Comparison of ENCODE assay signal across 9 cellular contexts in the genomic region with DNA sequence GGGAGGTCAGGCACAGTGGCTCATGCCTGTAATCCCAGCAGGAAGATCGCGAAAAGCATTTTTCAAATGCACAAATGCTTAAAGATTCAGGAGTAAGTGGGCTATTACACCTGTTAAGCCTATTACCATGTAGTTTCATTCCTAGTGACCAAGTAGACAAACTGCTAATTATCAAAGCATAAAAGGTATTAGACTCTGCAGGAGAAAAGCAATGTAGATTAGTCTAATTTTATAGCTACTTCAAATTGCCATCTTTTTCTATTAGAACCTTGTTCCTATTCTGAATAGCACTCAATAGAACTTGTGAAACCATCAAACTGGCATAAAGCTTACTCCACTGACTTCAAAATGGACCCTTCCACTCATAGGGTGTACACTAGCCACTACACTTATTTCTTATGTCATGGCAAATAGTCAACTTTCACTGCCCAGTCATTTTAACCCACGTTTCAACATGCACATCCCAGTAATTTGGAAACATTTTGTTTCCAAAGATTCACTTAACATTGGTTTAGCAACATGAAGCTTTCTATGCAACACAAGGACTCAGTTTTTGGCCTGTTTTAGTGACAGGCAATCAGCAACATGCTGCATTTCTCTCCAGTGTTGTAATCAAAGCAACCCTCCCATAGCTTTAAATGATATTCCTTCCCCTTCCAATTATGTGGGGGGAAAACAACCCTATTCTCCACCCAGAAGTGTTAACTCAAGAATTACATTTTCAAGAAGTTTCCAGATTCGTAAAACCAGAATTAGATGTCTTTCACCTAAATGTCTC. TPM values are rescaled to one million over a fixed set of nuclear protein-coding genes. Genes with fewer than 3 reads are reported as not detected.
DNase-seq lines count a peak whose midpoint lies in the region; ATAC-seq, FAIRE-seq and TF ChIP-seq lines count a peak whose summit lies in the region.
"Had no signal": no experiment of that assay in that cellular context is flagged by ENCODE, and none has a peak within 500 bp of the region (broad histone marks: within the 10 kb centered on the region; RNA-seq: fewer than 3 reads in every experiment).

No MANE protein-coding gene starts in this region.

- WGBS in ovary, 3 donors, result 50 to 54% (median 51%) methylated on average over 4 of the region's 4 CpGs

- H3K36me3 Mint-ChIP-seq in activated T-helper 2 cell treated with anti-CD3 and anti-CD28 coated beads, Interferon-gamma antibody, Interleukin-2, Interleukin-4, amounts not matched to agents 10 μg/mL and 5 μg/mL and 100 μg/mL, durations not matched to agents 14 hours and 24 hours and 36 hours (ENCODE audit: low read depth), result peaks cover 72% of the 10 kb centered on the region

- H3K9me3 ChIP-seq in A673 (ENCODE audit: low read depth, low read length, poor library complexity, severe bottlenecking), result no peaks in the 10 kb centered on the region
- H3K9me3 ChIP-seq in HAP-1, result no peaks in the 10 kb centered on the region
- no peaks in the 10 kb centered on the region for H3K9me3 ChIP-seq in ovary

- peak overlapping the region; percentile 74 for H3K4me3 Mint-ChIP-seq in activated T-helper 2 cell treated with anti-CD3 and anti-CD28 coated beads, Interferon-gamma antibody, Interleukin-2, Interleukin-4, amounts not matched to agents 10 μg/mL and 5 μg/mL and 100 μg/mL, durations not matched to agents 14 hours and 24 hours and 36 hours (ENCODE audit: low read depth)

- no peak for FAIRE-seq in D721Med (lab: Jason Lieb, UNC)

- H3K4me1 ChIP-seq in A673 (ENCODE audit: insufficient read depth, low read length, poor library complexity, severe bottlenecking) (peaks cover 21% of the 10 kb centered on the region), HAP-1 (peaks cover 18% of the 10 kb centered on the region), ovary (ENCODE audit: insufficient read depth) (peaks cover 1% of the 10 kb centered on the region)

- H3K27ac ChIP-seq in A673 (ENCODE audit: low read depth, low read length, poor library complexity, severe bottlenecking) (peak overlapping the region; percentile 2), ovary (no peak overlapping the region)

- H3K36me3 ChIP-seq in A673 (ENCODE audit: insufficient read depth, low read length, poor library complexity, severe bottlenecking), result peaks cover 62% of the 10 kb centered on the region
- H3K36me3 ChIP-seq in HAP-1 (replicated peaks), result peaks cover 68% of the 10 kb centered on the region
- H3K36me3 ChIP-seq in kidney epithelial cell (ENCODE audit: control insufficient read depth, insufficient read depth, low read length), result peaks cover 7% of the 10 kb centered on the region
- H3K36me3 ChIP-seq in ovary, result no peaks in the 10 kb centered on the region

- H3K27ac Mint-ChIP-seq in activated T-helper 2 cell treated with anti-CD3 and anti-CD28 coated beads, Interferon-gamma antibody, Interleukin-2, Interleukin-4, amounts not matched to agents 10 μg/mL and 5 μg/mL and 100 μg/mL, durations not matched to agents 14 hours and 24 hours and 36 hours, result peak overlapping the region; percentile 87

- TF ChIP-seq CTCF in A673 (conservative IDR thresholded peaks at IDR 0.05; ENCODE audit: low read depth, low read length) (no peak), kidney epithelial cell (IDR thresholded peaks at IDR 0.05; ENCODE audit: insufficient read depth, low read length, poor library complexity, severe bottlenecking) (no peak), ovary (IDR thresholded peaks at IDR 0.05) (no peak), D721Med (IDR thresholded peaks at IDR 0.05; ENCODE audit: insufficient read depth, missing control alignments) (no peak)

- no peak for TF ChIP-seq EP300 in ovary (IDR thresholded peaks at IDR 0.05)

- intact Hi-C loops in A673 (cut with micrococcal nuclease; ENCODE audit: unreplicated experiment) (no loop called here), ovary (cut with DNase I) (loop anchor here in 3 of 4 donors (2.0 to 5.0 kb wide), 2 partner anchors 94 to 95 kb away; no protein-coding TSS in a partner anchor)
- intact Hi-C loops in activated T-helper 2 cell treated with anti-CD3 and anti-CD28 coated beads, Interferon-gamma antibody, Interleukin-2, Interleukin-4, amounts not matched to agents 10 μg/mL and 5 μg/mL and 100 μg/mL, durations not matched to agents 14 hours and 24 hours and 36 hours (cut with micrococcal nuclease), result no loop called here

- no peaks in the 10 kb centered on the region for H3K9me3 Mint-ChIP-seq in activated T-helper 2 cell treated with anti-CD3 and anti-CD28 coated beads, Interferon-gamma antibody, Interleukin-2, Interleukin-4, amounts not matched to agents 10 μg/mL and 5 μg/mL and 100 μg/mL, durations not matched to agents 14 hours and 24 hours and 36 hours

- CTCF ChIA-PET in A673 (lab: Charles Lee), result no interaction called here

- no peak for TF ChIP-seq POLR2A in ovary (IDR thresholded peaks at IDR 0.05)

- DNase-seq in A673 (ENCODE audit: low spot score) (peak; percentile 34), HAP-1 (ENCODE audit: low spot score in 2 of 2) (peak in 1 of 2 experiments; percentile 28), kidney epithelial cell (ENCODE audit: low read depth) (no peak), ovary (no peak), D721Med (ENCODE audit: insufficient read length, low spot score) (no peak)
- DNase-seq in activated T-helper 2 cell treated with anti-CD3 and anti-CD28 coated beads, Interferon-gamma antibody, Interleukin-2, Interleukin-4, amounts not matched to agents 10 μg/mL and 5 μg/mL and 100 μg/mL, durations not matched to agents 14 hours and 24 hours and 36 hours (ENCODE audit: low spot score), result no peak
- DNase-seq: cerebellar nuclear complex had no signal

- POLR2A ChIA-PET in A673 (lab: Charles Lee; ENCODE audit: low non-redundant PET), result interaction anchor here (0.9 kb wide), 1 partner anchor 136 kb away, joined by 3 read pairs; no protein-coding TSS in a partner anchor

- in situ Hi-C loops in HAP-1 (cut with MboI; ENCODE audit: low sequenced_read_pairs), result no loop called here

- H3K27me3 Mint-ChIP-seq in activated T-helper 2 cell treated with anti-CD3 and anti-CD28 coated beads, Interferon-gamma antibody, Interleukin-2, Interleukin-4, amounts not matched to agents 10 μg/mL and 5 μg/mL and 100 μg/mL, durations not matched to agents 14 hours and 24 hours and 36 hours (ENCODE audit: low read depth), result no peaks in the 10 kb centered on the region

- H3K4me3 ChIP-seq in A673 (ENCODE audit: low read depth, low read length, poor library complexity, severe bottlenecking) (peak overlapping the region; percentile 13), HAP-1 (peak overlapping the region; percentile 99), kidney epithelial cell (ENCODE audit: low read depth, low read length) (peak overlapping the region; percentile 23), ovary (no peak overlapping the region)

- H3K4me1 Mint-ChIP-seq in activated T-helper 2 cell treated with anti-CD3 and anti-CD28 coated beads, Interferon-gamma antibody, Interleukin-2, Interleukin-4, amounts not matched to agents 10 μg/mL and 5 μg/mL and 100 μg/mL, durations not matched to agents 14 hours and 24 hours and 36 hours (ENCODE audit: low read depth), result peaks cover 32% of the 10 kb centered on the region

- ATAC-seq in HG02973 (IDR thresholded peaks at IDR 0.05; ENCODE audit: unreplicated experiment) (no peak), GM19452 (IDR thresholded peaks at IDR 0.05; ENCODE audit: unreplicated experiment) (no peak)

- BruUV-seq in A673 (replicated peaks; lab: Mats Ljungman, UMichigan), result no TSS peak

- H3K27me3 ChIP-seq in A673 (replicated peaks; ENCODE audit: insufficient read depth, low read depth, low read length, poor library complexity) (no peaks in the 10 kb centered on the region), HAP-1 (ENCODE audit: low read depth) (no peaks in the 10 kb centered on the region), kidney epithelial cell (ENCODE audit: control insufficient read depth, insufficient read depth, low read length) (no peaks in the 10 kb centered on the region), ovary (no peaks in the 10 kb centered on the region)

RNA-seq across cellular contexts. Expression of a gene that starts 3.9 kb away (rescaled TPM):
- total RNA-seq in A673 (2021), result 9,320 and 9,713 TPM in 2 replicates
- 11,266 and 11,402 TPM in 2 replicates for total RNA-seq in activated T-helper 2 cell treated with anti-CD3 and anti-CD28 coated beads, Interferon-gamma antibody, Interleukin-2, Interleukin-4, amounts not matched to agents 10 μg/mL and 5 μg/mL and 100 μg/mL, durations not matched to agents 14 hours and 24 hours and 36 hours
- 16,505 and 18,187 TPM in 2 replicates for total RNA-seq in kidney epithelial cell
- over 10,000 TPM; 15,703 to 19,058 (median 16,968) TPM for total RNA-seq in ovary
- polyA plus RNA-seq in ovary, result over 10,000 TPM; 15,578 to 19,769 TPM

RNA-seq across cellular contexts. Expression of a gene that starts 55.4 kb away (rescaled TPM):
- total RNA-seq in A673 (2021) (44.1 and 50.8 TPM in 2 replicates), kidney epithelial cell (27.5 and 34.9 TPM in 2 replicates), ovary (10 to 100 TPM; 23.2 to 43.1 (median 32.2) TPM)
- total RNA-seq in activated T-helper 2 cell treated with anti-CD3 and anti-CD28 coated beads, Interferon-gamma antibody, Interleukin-2, Interleukin-4, amounts not matched to agents 10 μg/mL and 5 μg/mL and 100 μg/mL, durations not matched to agents 14 hours and 24 hours and 36 hours, result 27.9 and 32.1 TPM in 2 replicates
- 10 to 100 TPM; 19.8 to 20.7 TPM for polyA plus RNA-seq in ovary

Comparison
In these comparisons a context has a peak if more than half of its experiments do, and no peak if none do; other contexts are left out.
1. intact Hi-C loops: an anchor here in ovary (2.0 to 5.0 kb wide); none called in A673 and activated T-helper 2 cell treated with anti-CD3 and anti-CD28 coated beads, Interferon-gamma antibody, Interleukin-2, Interleukin-4, amounts not matched to agents 10 μg/mL and 5 μg/mL and 100 μg/mL, durations not matched to agents 14 hours and 24 hours and 36 hours.